In the genomic region with DNA sequence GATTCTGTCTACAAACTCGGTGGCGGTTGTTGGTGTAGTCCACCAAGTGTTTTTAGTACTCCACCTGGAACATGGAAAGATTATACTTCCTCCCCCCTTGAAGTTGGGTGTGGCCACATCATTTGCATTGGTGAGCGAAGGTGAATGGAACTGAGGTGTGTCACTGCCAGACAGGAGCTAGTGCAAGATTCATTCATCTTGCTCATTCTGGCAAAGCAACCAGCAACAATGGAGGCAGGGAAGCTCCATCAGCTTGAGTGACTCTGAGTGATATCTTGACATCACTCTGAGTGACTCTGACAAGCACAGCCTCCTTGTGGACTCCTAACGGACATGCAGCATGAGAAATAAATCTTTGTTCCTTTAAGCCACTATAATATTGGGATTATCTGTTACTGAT, we compare ENCODE assay signal across 1 cellular context.
A peak's percentile ranks its signal among the peaks of the same experiment; 100 is the strongest.
TF ChIP-seq lines count a peak whose summit lies in the region.

No MANE protein-coding gene starts in this region.

TF ChIP-seq in GM12878, 131 proteins besides CTCF, POLR2A, EP300 and RAD21 (continued from another document):
- TF ChIP-seq IRF4 (IDR thresholded peaks at IDR 0.05; ENCODE audit: low read depth, low read length) = 0 out of 2 replicates have a peak, but pooled peaks have one; percentile 31
- no peak for TF ChIP-seq NFIC (IDR thresholded peaks at IDR 0.05; ENCODE audit: low read depth, low read length)
- TF ChIP-seq CBFB (IDR thresholded peaks at IDR 0.05; ENCODE audit: low read depth) = 0 out of 2 replicates have a peak, but pooled peaks have one; percentile 20
- TF ChIP-seq, protein P1, sequence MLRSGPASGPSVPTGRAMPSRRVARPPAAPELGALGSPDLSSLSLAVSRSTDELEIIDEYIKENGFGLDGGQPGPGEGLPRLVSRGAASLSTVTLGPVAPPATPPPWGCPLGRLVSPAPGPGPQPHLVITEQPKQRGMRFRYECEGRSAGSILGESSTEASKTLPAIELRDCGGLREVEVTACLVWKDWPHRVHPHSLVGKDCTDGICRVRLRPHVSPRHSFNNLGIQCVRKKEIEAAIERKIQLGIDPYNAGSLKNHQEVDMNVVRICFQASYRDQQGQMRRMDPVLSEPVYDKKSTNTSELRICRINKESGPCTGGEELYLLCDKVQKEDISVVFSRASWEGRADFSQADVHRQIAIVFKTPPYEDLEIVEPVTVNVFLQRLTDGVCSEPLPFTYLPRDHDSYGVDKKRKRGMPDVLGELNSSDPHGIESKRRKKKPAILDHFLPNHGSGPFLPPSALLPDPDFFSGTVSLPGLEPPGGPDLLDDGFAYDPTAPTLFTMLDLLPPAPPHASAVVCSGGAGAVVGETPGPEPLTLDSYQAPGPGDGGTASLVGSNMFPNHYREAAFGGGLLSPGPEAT (IDR thresholded peaks at IDR 0.05; ENCODE audit: low read depth) = no peak
- TF ChIP-seq EED (IDR thresholded peaks at IDR 0.05; ENCODE audit: low read depth) = peak; percentile 55; the same call in 1 of the 2 replicates
- TF ChIP-seq, protein P2, sequence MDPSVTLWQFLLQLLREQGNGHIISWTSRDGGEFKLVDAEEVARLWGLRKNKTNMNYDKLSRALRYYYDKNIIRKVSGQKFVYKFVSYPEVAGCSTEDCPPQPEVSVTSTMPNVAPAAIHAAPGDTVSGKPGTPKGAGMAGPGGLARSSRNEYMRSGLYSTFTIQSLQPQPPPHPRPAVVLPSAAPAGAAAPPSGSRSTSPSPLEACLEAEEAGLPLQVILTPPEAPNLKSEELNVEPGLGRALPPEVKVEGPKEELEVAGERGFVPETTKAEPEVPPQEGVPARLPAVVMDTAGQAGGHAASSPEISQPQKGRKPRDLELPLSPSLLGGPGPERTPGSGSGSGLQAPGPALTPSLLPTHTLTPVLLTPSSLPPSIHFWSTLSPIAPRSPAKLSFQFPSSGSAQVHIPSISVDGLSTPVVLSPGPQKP (IDR thresholded peaks at IDR 0.05; ENCODE audit: low read depth, low read length) = no peak
- TF ChIP-seq SMC3 (IDR thresholded peaks at IDR 0.05; ENCODE audit: borderline replicate concordance, low read length) = no peak; the same call in 1 of the 2 replicates
- no peak for TF ChIP-seq CHD1 (IDR thresholded peaks at IDR 0.05; ENCODE audit: low read depth, low read length)
- no peak for TF ChIP-seq ATF7 (IDR thresholded peaks at IDR 0.05; ENCODE audit: low read depth)
- TF ChIP-seq BHLHE40 (IDR thresholded peaks at IDR 0.05; ENCODE audit: borderline replicate concordance in 1 of 2, low read depth in 2 of 2, low read length in 1 of 2) = no peak
- TF ChIP-seq EZH2 (IDR thresholded peaks at IDR 0.05; ENCODE audit: borderline replicate concordance, control insufficient read depth, low read depth, low read length) = no peak
- TF ChIP-seq SIX5 (IDR thresholded peaks at IDR 0.05; ENCODE audit: low read depth, low read length, severe bottlenecking) = no peak
- TF ChIP-seq NRF1 (conservative IDR thresholded peaks at IDR 0.05; ENCODE audit: low read depth, low read length) = no peak
- TF ChIP-seq MTA2 (IDR thresholded peaks at IDR 0.05; ENCODE audit: low read depth) = no peak
- TF ChIP-seq, protein P3, sequence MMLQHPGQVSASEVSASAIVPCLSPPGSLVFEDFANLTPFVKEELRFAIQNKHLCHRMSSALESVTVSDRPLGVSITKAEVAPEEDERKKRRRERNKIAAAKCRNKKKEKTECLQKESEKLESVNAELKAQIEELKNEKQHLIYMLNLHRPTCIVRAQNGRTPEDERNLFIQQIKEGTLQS (IDR thresholded peaks at IDR 0.05; ENCODE audit: borderline replicate concordance, extremely low read depth, low read depth, low read length) = no peak
- TF ChIP-seq HDAC2 (IDR thresholded peaks at IDR 0.05) = no peak
- no peak for TF ChIP-seq NR2C2 (IDR thresholded peaks at IDR 0.05; ENCODE audit: borderline replicate concordance, control insufficient read depth, insufficient read length, low read depth)
- no peak for TF ChIP-seq TBL1XR1 (IDR thresholded peaks at IDR 0.05; ENCODE audit: low read depth, low read length)
- TF ChIP-seq NBN (IDR thresholded peaks at IDR 0.05) = no peak
- peak; percentile 22; the same call in 1 of the 2 replicates for TF ChIP-seq CREM (IDR thresholded peaks at IDR 0.05; ENCODE audit: low read depth)
- no peak for TF ChIP-seq BCL11A (IDR thresholded peaks at IDR 0.05; ENCODE audit: low read depth, low read length)
- no peak for TF ChIP-seq HDAC6 (IDR thresholded peaks at IDR 0.05; ENCODE audit: unreplicated experiment)
- TF ChIP-seq, protein P4, sequence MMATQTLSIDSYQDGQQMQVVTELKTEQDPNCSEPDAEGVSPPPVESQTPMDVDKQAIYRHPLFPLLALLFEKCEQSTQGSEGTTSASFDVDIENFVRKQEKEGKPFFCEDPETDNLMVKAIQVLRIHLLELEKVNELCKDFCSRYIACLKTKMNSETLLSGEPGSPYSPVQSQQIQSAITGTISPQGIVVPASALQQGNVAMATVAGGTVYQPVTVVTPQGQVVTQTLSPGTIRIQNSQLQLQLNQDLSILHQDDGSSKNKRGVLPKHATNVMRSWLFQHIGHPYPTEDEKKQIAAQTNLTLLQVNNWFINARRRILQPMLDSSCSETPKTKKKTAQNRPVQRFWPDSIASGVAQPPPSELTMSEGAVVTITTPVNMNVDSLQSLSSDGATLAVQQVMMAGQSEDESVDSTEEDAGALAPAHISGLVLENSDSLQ (IDR thresholded peaks at IDR 0.05) = peak; percentile 80
- 0 out of 2 replicates have a peak, but pooled peaks have one; percentile 21 for TF ChIP-seq TAF1 (IDR thresholded peaks at IDR 0.05; ENCODE audit: borderline replicate concordance, low read depth, low read length)
- TF ChIP-seq, protein P5, sequence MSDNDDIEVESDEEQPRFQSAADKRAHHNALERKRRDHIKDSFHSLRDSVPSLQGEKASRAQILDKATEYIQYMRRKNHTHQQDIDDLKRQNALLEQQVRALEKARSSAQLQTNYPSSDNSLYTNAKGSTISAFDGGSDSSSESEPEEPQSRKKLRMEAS (IDR thresholded peaks at IDR 0.05; ENCODE audit: low read depth, low read length) = no peak
- no peak for TF ChIP-seq SIN3A (IDR thresholded peaks at IDR 0.05; ENCODE audit: low read depth, low read length)
- TF ChIP-seq KDM1A (IDR thresholded peaks at IDR 0.05; ENCODE audit: borderline replicate concordance) = no peak
- no peak for TF ChIP-seq RFX5 (IDR thresholded peaks at IDR 0.05; ENCODE audit: low read depth, low read length)
- peak; percentile 18; the same call in 1 of the 2 replicates for TF ChIP-seq PAX5 (IDR thresholded peaks at IDR 0.05; ENCODE audit: borderline replicate concordance, low read depth, low read length)
- TF ChIP-seq EGR1 (IDR thresholded peaks at IDR 0.05; ENCODE audit: borderline replicate concordance in 1 of 2, low read depth in 2 of 2, low read length in 2 of 2) = no peak
- TF ChIP-seq, protein P6, sequence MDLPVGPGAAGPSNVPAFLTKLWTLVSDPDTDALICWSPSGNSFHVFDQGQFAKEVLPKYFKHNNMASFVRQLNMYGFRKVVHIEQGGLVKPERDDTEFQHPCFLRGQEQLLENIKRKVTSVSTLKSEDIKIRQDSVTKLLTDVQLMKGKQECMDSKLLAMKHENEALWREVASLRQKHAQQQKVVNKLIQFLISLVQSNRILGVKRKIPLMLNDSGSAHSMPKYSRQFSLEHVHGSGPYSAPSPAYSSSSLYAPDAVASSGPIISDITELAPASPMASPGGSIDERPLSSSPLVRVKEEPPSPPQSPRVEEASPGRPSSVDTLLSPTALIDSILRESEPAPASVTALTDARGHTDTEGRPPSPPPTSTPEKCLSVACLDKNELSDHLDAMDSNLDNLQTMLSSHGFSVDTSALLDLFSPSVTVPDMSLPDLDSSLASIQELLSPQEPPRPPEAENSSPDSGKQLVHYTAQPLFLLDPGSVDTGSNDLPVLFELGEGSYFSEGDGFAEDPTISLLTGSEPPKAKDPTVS (IDR thresholded peaks at IDR 0.05; ENCODE audit: low read depth, low read length) = no peak
- no peak for TF ChIP-seq JUND (IDR thresholded peaks at IDR 0.05; ENCODE audit: low read depth, low read length)
- TF ChIP-seq MEF2A (IDR thresholded peaks at IDR 0.05; ENCODE audit: insufficient read depth, low read depth, low read length) = 0 out of 2 replicates have a peak, but pooled peaks have one; percentile 19
- TF ChIP-seq YY1 (IDR thresholded peaks at IDR 0.05; ENCODE audit: low read depth, low read length) = peak; percentile 81
- TF ChIP-seq, protein P7, sequence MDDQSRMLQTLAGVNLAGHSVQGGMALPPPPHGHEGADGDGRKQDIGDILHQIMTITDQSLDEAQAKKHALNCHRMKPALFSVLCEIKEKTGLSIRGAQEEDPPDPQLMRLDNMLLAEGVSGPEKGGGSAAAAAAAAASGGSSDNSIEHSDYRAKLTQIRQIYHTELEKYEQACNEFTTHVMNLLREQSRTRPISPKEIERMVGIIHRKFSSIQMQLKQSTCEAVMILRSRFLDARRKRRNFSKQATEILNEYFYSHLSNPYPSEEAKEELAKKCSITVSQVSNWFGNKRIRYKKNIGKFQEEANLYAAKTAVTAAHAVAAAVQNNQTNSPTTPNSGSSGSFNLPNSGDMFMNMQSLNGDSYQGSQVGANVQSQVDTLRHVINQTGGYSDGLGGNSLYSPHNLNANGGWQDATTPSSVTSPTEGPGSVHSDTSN (IDR thresholded peaks at IDR 0.05; ENCODE audit: insufficient replicate concordance, low read depth, low read length) = peak; percentile 82
- TF ChIP-seq TCF12 (IDR thresholded peaks at IDR 0.05; ENCODE audit: low read depth, low read length) = no peak
- TF ChIP-seq YBX1 (IDR thresholded peaks at IDR 0.05) = no peak
- TF ChIP-seq HCFC1 (IDR thresholded peaks at IDR 0.05; ENCODE audit: low read length) = no peak
- TF ChIP-seq, protein P8, sequence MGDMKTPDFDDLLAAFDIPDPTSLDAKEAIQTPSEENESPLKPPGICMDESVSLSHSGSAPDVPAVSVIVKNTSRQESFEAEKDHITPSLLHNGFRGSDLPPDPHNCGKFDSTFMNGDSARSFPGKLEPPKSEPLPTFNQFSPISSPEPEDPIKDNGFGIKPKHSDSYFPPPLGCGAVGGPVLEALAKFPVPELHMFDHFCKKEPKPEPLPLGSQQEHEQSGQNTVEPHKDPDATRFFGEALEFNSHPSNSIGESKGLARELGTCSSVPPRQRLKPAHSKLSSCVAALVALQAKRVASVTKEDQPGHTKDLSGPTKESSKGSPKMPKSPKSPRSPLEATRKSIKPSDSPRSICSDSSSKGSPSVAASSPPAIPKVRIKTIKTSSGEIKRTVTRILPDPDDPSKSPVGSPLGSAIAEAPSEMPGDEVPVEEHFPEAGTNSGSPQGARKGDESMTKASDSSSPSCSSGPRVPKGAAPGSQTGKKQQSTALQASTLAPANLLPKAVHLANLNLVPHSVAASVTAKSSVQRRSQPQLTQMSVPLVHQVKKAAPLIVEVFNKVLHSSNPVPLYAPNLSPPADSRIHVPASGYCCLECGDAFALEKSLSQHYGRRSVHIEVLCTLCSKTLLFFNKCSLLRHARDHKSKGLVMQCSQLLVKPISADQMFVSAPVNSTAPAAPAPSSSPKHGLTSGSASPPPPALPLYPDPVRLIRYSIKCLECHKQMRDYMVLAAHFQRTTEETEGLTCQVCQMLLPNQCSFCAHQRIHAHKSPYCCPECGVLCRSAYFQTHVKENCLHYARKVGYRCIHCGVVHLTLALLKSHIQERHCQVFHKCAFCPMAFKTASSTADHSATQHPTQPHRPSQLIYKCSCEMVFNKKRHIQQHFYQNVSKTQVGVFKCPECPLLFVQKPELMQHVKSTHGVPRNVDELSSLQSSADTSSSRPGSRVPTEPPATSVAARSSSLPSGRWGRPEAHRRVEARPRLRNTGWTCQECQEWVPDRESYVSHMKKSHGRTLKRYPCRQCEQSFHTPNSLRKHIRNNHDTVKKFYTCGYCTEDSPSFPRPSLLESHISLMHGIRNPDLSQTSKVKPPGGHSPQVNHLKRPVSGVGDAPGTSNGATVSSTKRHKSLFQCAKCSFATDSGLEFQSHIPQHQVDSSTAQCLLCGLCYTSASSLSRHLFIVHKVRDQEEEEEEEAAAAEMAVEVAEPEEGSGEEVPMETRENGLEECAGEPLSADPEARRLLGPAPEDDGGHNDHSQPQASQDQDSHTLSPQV (IDR thresholded peaks at IDR 0.05) = no peak
- no peak for TF ChIP-seq KAT2A (conservative IDR thresholded peaks at IDR 0.05; ENCODE audit: control insufficient read depth, low read depth, low read length)
- TF ChIP-seq, protein P9, sequence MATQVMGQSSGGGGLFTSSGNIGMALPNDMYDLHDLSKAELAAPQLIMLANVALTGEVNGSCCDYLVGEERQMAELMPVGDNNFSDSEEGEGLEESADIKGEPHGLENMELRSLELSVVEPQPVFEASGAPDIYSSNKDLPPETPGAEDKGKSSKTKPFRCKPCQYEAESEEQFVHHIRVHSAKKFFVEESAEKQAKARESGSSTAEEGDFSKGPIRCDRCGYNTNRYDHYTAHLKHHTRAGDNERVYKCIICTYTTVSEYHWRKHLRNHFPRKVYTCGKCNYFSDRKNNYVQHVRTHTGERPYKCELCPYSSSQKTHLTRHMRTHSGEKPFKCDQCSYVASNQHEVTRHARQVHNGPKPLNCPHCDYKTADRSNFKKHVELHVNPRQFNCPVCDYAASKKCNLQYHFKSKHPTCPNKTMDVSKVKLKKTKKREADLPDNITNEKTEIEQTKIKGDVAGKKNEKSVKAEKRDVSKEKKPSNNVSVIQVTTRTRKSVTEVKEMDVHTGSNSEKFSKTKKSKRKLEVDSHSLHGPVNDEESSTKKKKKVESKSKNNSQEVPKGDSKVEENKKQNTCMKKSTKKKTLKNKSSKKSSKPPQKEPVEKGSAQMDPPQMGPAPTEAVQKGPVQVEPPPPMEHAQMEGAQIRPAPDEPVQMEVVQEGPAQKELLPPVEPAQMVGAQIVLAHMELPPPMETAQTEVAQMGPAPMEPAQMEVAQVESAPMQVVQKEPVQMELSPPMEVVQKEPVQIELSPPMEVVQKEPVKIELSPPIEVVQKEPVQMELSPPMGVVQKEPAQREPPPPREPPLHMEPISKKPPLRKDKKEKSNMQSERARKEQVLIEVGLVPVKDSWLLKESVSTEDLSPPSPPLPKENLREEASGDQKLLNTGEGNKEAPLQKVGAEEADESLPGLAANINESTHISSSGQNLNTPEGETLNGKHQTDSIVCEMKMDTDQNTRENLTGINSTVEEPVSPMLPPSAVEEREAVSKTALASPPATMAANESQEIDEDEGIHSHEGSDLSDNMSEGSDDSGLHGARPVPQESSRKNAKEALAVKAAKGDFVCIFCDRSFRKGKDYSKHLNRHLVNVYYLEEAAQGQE (IDR thresholded peaks at IDR 0.05; ENCODE audit: low read depth, low read length) = no peak
- TF ChIP-seq, protein P10, sequence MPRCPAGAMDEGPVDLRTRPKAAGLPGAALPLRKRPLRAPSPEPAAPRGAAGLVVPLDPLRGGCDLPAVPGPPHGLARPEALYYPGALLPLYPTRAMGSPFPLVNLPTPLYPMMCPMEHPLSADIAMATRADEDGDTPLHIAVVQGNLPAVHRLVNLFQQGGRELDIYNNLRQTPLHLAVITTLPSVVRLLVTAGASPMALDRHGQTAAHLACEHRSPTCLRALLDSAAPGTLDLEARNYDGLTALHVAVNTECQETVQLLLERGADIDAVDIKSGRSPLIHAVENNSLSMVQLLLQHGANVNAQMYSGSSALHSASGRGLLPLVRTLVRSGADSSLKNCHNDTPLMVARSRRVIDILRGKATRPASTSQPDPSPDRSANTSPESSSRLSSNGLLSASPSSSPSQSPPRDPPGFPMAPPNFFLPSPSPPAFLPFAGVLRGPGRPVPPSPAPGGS (IDR thresholded peaks at IDR 0.05; ENCODE audit: borderline replicate concordance, insufficient read depth, low read depth, low read length, poor library complexity, severe bottlenecking) = peak; percentile 97
- no peak for TF ChIP-seq BACH1 (IDR thresholded peaks at IDR 0.05; ENCODE audit: borderline replicate concordance)
- no peak for TF ChIP-seq ZNF384 (IDR thresholded peaks at IDR 0.05; ENCODE audit: borderline replicate concordance, low read depth, low read length)
